In genomic region chr6:87670707-87671106, GRCh38 we compare ENCODE assay signal across 19 cellular contexts. TPM values are rescaled to one million over a fixed set of nuclear protein-coding genes. Genes with fewer than 3 reads are reported as not detected.
DNase-seq lines count a peak whose midpoint lies in the region; ATAC-seq and TF ChIP-seq lines count a peak whose summit lies in the region.
"Had no signal": no experiment of that assay in that cellular context is flagged by ENCODE, and none has a peak within 500 bp of the region (broad histone marks: within the 10 kb centered on the region; RNA-seq: fewer than 3 reads in every experiment).

No MANE protein-coding gene starts in this region.

- H3K27ac ChIP-seq in cardiac muscle cell (peak overlapping the region; percentile 78), right lobe of liver (peak overlapping the region; percentile 61 to 89 (median 79)), thyroid gland (peak overlapping the region; percentile 1 to 71 (median 11)), gastroesophageal sphincter (no peak overlapping the region)
- H3K27ac ChIP-seq: right atrium auricular region had no signal

- H3K4me1 ChIP-seq in cardiac muscle cell (ENCODE audit: low read depth), result peaks cover 11% of the 10 kb centered on the region
- peaks cover 0 to 84% (median 26%) of the 10 kb centered on the region in 4 donors for H3K4me1 ChIP-seq in right lobe of liver
- peaks cover 14 to 21% of the 10 kb centered on the region in 2 donors for H3K4me1 ChIP-seq in thyroid gland
- H3K4me1 ChIP-seq in gastroesophageal sphincter, result peaks cover 0 to 19% (median 0%) of the 10 kb centered on the region in 3 donors

- peak overlapping the region; percentile 59 for H3K27ac Mint-ChIP-seq in activated CD8-positive, alpha-beta T cell treated with anti-CD3 and anti-CD28 coated beads for 36 hours
- H3K27ac Mint-ChIP-seq: stimulated activated naive B cell treated with anti-CD40 and anti-IgM and Interleukin-4, amounts not matched to agents 10 μg/mL and 1 μg/mL and 100 μg/mL, for 72 hours had no signal

- 29% methylated on average over 2 of the region's 2 CpGs for WGBS in right lobe of liver (ENCODE audit: insufficient coverage, low coverage, low lambda C conversion rate, missing lambda C conversion rate)
- 19 to 21% methylated on average over 2 of the region's 2 CpGs for WGBS in thyroid gland, 2 donors
- 17 to 41% methylated on average over 2 of the region's 2 CpGs for WGBS in gastroesophageal sphincter (ENCODE audit: low coverage in 1 of 2), 2 donors

- H3K4me3 ChIP-seq in cardiac muscle cell (no peak overlapping the region), right lobe of liver (no peak overlapping the region), thyroid gland (replicated peaks in 1 of 3) (no peak overlapping the region), gastroesophageal sphincter (no peak overlapping the region)
- H3K4me3 ChIP-seq: K562, right atrium auricular region had no signal

- TF ChIP-seq EP300 in gastroesophageal sphincter (IDR thresholded peaks at IDR 0.05), result no peak

- H3K9me3 Mint-ChIP-seq in activated CD8-positive, alpha-beta T cell treated with anti-CD3 and anti-CD28 coated beads for 36 hours, result no peaks in the 10 kb centered on the region
- H3K9me3 Mint-ChIP-seq: dendritic cell treated with granulocyte-macrophage colony-stimulating factor and Interleukin-4, amounts not matched to agents 40 ng/mL and 50 ng/mL, for 4 days; stimulated activated naive B cell treated with anti-CD40 and anti-IgM and Interleukin-4, amounts not matched to agents 10 μg/mL and 1 μg/mL and 100 μg/mL, for 72 hours had no signal

- H3K4me3 Mint-ChIP-seq in activated CD8-positive, alpha-beta T cell treated with anti-CD3 and anti-CD28 coated beads for 36 hours, result no peak overlapping the region
- H3K4me3 Mint-ChIP-seq: dendritic cell treated with granulocyte-macrophage colony-stimulating factor and Interleukin-4, amounts not matched to agents 40 ng/mL and 50 ng/mL, for 4 days; stimulated activated naive B cell treated with anti-CD40 and anti-IgM and Interleukin-4, amounts not matched to agents 10 μg/mL and 1 μg/mL and 100 μg/mL, for 72 hours had no signal

- peaks cover 13% of the 10 kb centered on the region for H3K4me1 Mint-ChIP-seq in activated CD8-positive, alpha-beta T cell treated with anti-CD3 and anti-CD28 coated beads for 36 hours (ENCODE audit: low read depth)

- CTCF ChIA-PET in activated CD8-positive, alpha-beta T cell treated with anti-CD3 and anti-CD28 coated beads for 36 hours (lab: Charles Lee), result no interaction called here

- H3K36me3 Mint-ChIP-seq in activated CD8-positive, alpha-beta T cell treated with anti-CD3 and anti-CD28 coated beads for 36 hours (ENCODE audit: low read depth), result peaks cover 51% of the 10 kb centered on the region

- H3K36me3 ChIP-seq in cardiac muscle cell (peaks cover 11% of the 10 kb centered on the region), right lobe of liver (peaks cover 0 to 13% (median 1%) of the 10 kb centered on the region in 4 donors), thyroid gland (peaks cover 0 to 3% of the 10 kb centered on the region in 2 donors), gastroesophageal sphincter (peaks cover 0 to 71% of the 10 kb centered on the region in 2 donors)

- POLR2A ChIA-PET in activated CD8-positive, alpha-beta T cell treated with anti-CD3 and anti-CD28 coated beads for 36 hours (lab: Charles Lee), result no interaction called here

- H3K27me3 ChIP-seq in cardiac muscle cell, result no peaks in the 10 kb centered on the region
- H3K27me3 ChIP-seq in right lobe of liver, result no peaks in the 10 kb centered on the region
- H3K27me3 ChIP-seq in thyroid gland, result no peaks in the 10 kb centered on the region
- H3K27me3 ChIP-seq in gastroesophageal sphincter, result no peaks in the 10 kb centered on the region
- H3K27me3 ChIP-seq: right atrium auricular region had no signal

- intact Hi-C loops in Right ventricle myocardium superior (cut with DNase I), result no loop called here
- intact Hi-C loops in activated CD8-positive, alpha-beta T cell treated with anti-CD3 and anti-CD28 coated beads for 36 hours (cut with micrococcal nuclease), result no loop called here
- intact Hi-C loops in right lobe of liver (cut with DNase I), result no loop called here
- intact Hi-C loops in thyroid gland (cut with DNase I), result no loop called here

- TF ChIP-seq POLR2A in right lobe of liver (IDR thresholded peaks at IDR 0.05) (no peak), thyroid gland (IDR thresholded peaks at IDR 0.05) (no peak), gastroesophageal sphincter (IDR thresholded peaks at IDR 0.05) (no peak)

- H3K27me3 Mint-ChIP-seq in activated CD8-positive, alpha-beta T cell treated with anti-CD3 and anti-CD28 coated beads for 36 hours, result no peaks in the 10 kb centered on the region
- H3K27me3 Mint-ChIP-seq: dendritic cell treated with granulocyte-macrophage colony-stimulating factor and Interleukin-4, amounts not matched to agents 40 ng/mL and 50 ng/mL, for 4 days; stimulated activated naive B cell treated with anti-CD40 and anti-IgM and Interleukin-4, amounts not matched to agents 10 μg/mL and 1 μg/mL and 100 μg/mL, for 72 hours had no signal

- H3K9me3 ChIP-seq in cardiac muscle cell (ENCODE audit: low read depth), result no peaks in the 10 kb centered on the region
- no peaks in the 10 kb centered on the region for H3K9me3 ChIP-seq in right lobe of liver
- no peaks in the 10 kb centered on the region for H3K9me3 ChIP-seq in thyroid gland
- H3K9me3 ChIP-seq in gastroesophageal sphincter, result no peaks in the 10 kb centered on the region
- H3K9me3 ChIP-seq: right atrium auricular region had no signal

- TF ChIP-seq CTCF in cardiac muscle cell (IDR thresholded peaks at IDR 0.05; ENCODE audit: low read depth, low read length) (no peak), right lobe of liver (IDR thresholded peaks at IDR 0.05) (no peak), thyroid gland (IDR thresholded peaks at IDR 0.05) (no peak), gastroesophageal sphincter (IDR thresholded peaks at IDR 0.05) (no peak)
- TF ChIP-seq CTCF in activated CD8-positive, alpha-beta T cell treated with anti-CD3 and anti-CD28 coated beads for 36 hours (IDR thresholded peaks at IDR 0.05), result no peak

- DNase-seq in cardiac muscle cell (ENCODE audit: low read depth in 1 of 2, low spot score in 1 of 2) (no peak), Right ventricle myocardium superior (no peak), right lobe of liver (no peak), thyroid gland (peak in 1 of 2 donors; percentile 14), epidermal melanocyte (ENCODE audit: insufficient read length, low spot score) (no peak)
- DNase-seq in activated CD8-positive, alpha-beta T cell treated with anti-CD3 and anti-CD28 coated beads for 36 hours, result no peak
- DNase-seq: activated CD8-positive, alpha-beta memory T cell treated with anti-CD3 and anti-CD28 coated beads for 24 hours; amniotic stem cell; DMS79; NCI-H1436 treated with DMSO at 0.1 percent for 48 hours; NCI-H345; OCI-M1; stimulated activated CD4-positive, alpha-beta T cell treated with anti-CD3 and anti-CD28 coated beads, Interleukin-4, amount 100 ng/mL, for 1 hour; stimulated activated naive B cell treated with anti-CD40 and anti-IgM and Interleukin-4, amounts not matched to agents 10 μg/mL and 1 μg/mL and 100 μg/mL, for 72 hours had no signal

- ATAC-seq in Right ventricle myocardium superior (ENCODE audit: poor library complexity), result no peak
- no peak for ATAC-seq in activated CD8-positive, alpha-beta T cell treated with anti-CD3 and anti-CD28 coated beads for 36 hours
- ATAC-seq in right lobe of liver, result peak in 1 of 4 donors; percentile 5
- ATAC-seq in GM21447 (IDR thresholded peaks at IDR 0.05; ENCODE audit: unreplicated experiment), result no peak
- no peak for ATAC-seq in gastroesophageal sphincter

RNA-seq across cellular contexts. Expression of gene AKIRIN2, which starts 31.3 kb away (rescaled TPM):
- total RNA-seq in cardiac muscle cell (48.3 and 82.6 TPM in 2 replicates), Right ventricle myocardium superior (38.9 TPM), right lobe of liver (10 to 100 TPM; 10.6 to 25.3 (median 18.6) TPM), thyroid gland (10 to 100 TPM; 20.1 to 24.0 (median 21.9) TPM), gastroesophageal sphincter (10 to 100 TPM; 11.7 to 26.9 (median 16.7) TPM)
- 66.7 and 89.3 TPM in 2 replicates for polyA plus RNA-seq in cardiac muscle cell
- total RNA-seq in activated CD8-positive, alpha-beta T cell treated with anti-CD3 and anti-CD28 coated beads for 36 hours, result 10 to 100 TPM; 42.1 to 45.6 TPM

Comparison
In these comparisons a context has a peak if more than half of its experiments do, and no peak if none do; other contexts are left out.
1. H3K27ac ChIP-seq: peak in cardiac muscle cell (single experiment), right lobe of liver (3 of 3) and thyroid gland (3 of 3); none in gastroesophageal sphincter (0 of 4).